8 cellular contexts compared by ENCODE assay signal in genomic region chr2:176454893-176455810, GRCh38.
DNase-seq lines count a peak whose midpoint lies in the region; ATAC-seq, FAIRE-seq and TF ChIP-seq lines count a peak whose summit lies in the region.

No MANE protein-coding gene starts in this region.

- peak; percentile 80 for TF ChIP-seq RAD21 in Ishikawa (IDR thresholded peaks at IDR 0.05; ENCODE audit: low read depth)

- H3K36me3 Mint-ChIP-seq in neural crest cell (ENCODE audit: low read depth): no peaks in the 10 kb centered on the region

- peak; percentile 75 for DNase-seq in A172 (ENCODE audit: low spot score)
- DNase-seq in GM18507 (ENCODE audit: extremely low spot score, insufficient read length, low read depth): peak; percentile 12
- DNase-seq in OCI-M1 (lab: John Stamatoyannopoulos, UW): peak; percentile 91
- peak; percentile 70 for DNase-seq in activated T-cell treated with anti-CD3 and anti-CD28 coated beads for 48 hours (ENCODE audit: low read depth)
- DNase-seq in fibroblast of mammary gland (ENCODE audit: low read depth): peak; percentile 79
- DNase-seq in neural crest cell (ENCODE audit: low read depth, low spot score): peak; percentile 96
- peak; percentile 75 to 77 for DNase-seq in stimulated activated naive CD8-positive, alpha-beta T cell treated with anti-CD3 and anti-CD28 coated beads, Interleukin-15, amount 100 ng/mL, for 72 hours

- peak; percentile 72 for ATAC-seq in stimulated activated naive CD8-positive, alpha-beta T cell treated with anti-CD3 and anti-CD28 coated beads, Interleukin-15, amount 100 ng/mL, for 72 hours

- peak; percentile 80 for FAIRE-seq in GM18507 (lab: Jason Lieb, UNC)

- H3K27ac Mint-ChIP-seq in neural crest cell (ENCODE audit: unreplicated experiment): no peak overlapping the region
- no peak overlapping the region for H3K27ac Mint-ChIP-seq in stimulated activated naive CD8-positive, alpha-beta T cell treated with anti-CD3 and anti-CD28 coated beads, Interleukin-15, amount 100 ng/mL, for 72 hours

- H3K4me3 ChIP-seq in fibroblast of mammary gland (ENCODE audit: control insufficient read depth, low read depth, low read length): no peak overlapping the region

- TF ChIP-seq CTCF in fibroblast of mammary gland (conservative IDR thresholded peaks at IDR 0.05; ENCODE audit: control insufficient read depth, insufficient read depth, low read depth, low read length) (peak; percentile 90), neural crest cell (conservative IDR thresholded peaks at IDR 0.05) (peak; percentile 95)

- H3K27me3 Mint-ChIP-seq in neural crest cell (ENCODE audit: low read depth): peaks cover 66% of the 10 kb centered on the region
- peaks cover 37% of the 10 kb centered on the region for H3K27me3 Mint-ChIP-seq in stimulated activated naive CD8-positive, alpha-beta T cell treated with anti-CD3 and anti-CD28 coated beads, Interleukin-15, amount 100 ng/mL, for 72 hours

- no peaks in the 10 kb centered on the region for H3K9me3 Mint-ChIP-seq in neural crest cell
- no peaks in the 10 kb centered on the region for H3K9me3 Mint-ChIP-seq in stimulated activated naive CD8-positive, alpha-beta T cell treated with anti-CD3 and anti-CD28 coated beads, Interleukin-15, amount 100 ng/mL, for 72 hours

- peaks cover 5% of the 10 kb centered on the region for H3K4me1 Mint-ChIP-seq in neural crest cell
- no peaks in the 10 kb centered on the region for H3K4me1 Mint-ChIP-seq in stimulated activated naive CD8-positive, alpha-beta T cell treated with anti-CD3 and anti-CD28 coated beads, Interleukin-15, amount 100 ng/mL, for 72 hours

- H3K4me3 Mint-ChIP-seq in neural crest cell: no peak overlapping the region
- no peak overlapping the region for H3K4me3 Mint-ChIP-seq in stimulated activated naive CD8-positive, alpha-beta T cell treated with anti-CD3 and anti-CD28 coated beads, Interleukin-15, amount 100 ng/mL, for 72 hours

- no peak for TF ChIP-seq EP300 in Ishikawa (IDR thresholded peaks at IDR 0.05; ENCODE audit: borderline replicate concordance)

TF ChIP-seq in Ishikawa, 13 proteins besides CTCF, POLR2A, EP300 and RAD21:
- TF ChIP-seq TEAD4 (IDR thresholded peaks at IDR 0.05): no peak
- TF ChIP-seq FOXM1 (IDR thresholded peaks at IDR 0.05; ENCODE audit: borderline replicate concordance, low read depth): no peak
- no peak for TF ChIP-seq CREB1 (IDR thresholded peaks at IDR 0.05; ENCODE audit: low read depth)
- no peak for TF ChIP-seq TAF1 (IDR thresholded peaks at IDR 0.05; ENCODE audit: low read depth)
- TF ChIP-seq, protein P1, sequence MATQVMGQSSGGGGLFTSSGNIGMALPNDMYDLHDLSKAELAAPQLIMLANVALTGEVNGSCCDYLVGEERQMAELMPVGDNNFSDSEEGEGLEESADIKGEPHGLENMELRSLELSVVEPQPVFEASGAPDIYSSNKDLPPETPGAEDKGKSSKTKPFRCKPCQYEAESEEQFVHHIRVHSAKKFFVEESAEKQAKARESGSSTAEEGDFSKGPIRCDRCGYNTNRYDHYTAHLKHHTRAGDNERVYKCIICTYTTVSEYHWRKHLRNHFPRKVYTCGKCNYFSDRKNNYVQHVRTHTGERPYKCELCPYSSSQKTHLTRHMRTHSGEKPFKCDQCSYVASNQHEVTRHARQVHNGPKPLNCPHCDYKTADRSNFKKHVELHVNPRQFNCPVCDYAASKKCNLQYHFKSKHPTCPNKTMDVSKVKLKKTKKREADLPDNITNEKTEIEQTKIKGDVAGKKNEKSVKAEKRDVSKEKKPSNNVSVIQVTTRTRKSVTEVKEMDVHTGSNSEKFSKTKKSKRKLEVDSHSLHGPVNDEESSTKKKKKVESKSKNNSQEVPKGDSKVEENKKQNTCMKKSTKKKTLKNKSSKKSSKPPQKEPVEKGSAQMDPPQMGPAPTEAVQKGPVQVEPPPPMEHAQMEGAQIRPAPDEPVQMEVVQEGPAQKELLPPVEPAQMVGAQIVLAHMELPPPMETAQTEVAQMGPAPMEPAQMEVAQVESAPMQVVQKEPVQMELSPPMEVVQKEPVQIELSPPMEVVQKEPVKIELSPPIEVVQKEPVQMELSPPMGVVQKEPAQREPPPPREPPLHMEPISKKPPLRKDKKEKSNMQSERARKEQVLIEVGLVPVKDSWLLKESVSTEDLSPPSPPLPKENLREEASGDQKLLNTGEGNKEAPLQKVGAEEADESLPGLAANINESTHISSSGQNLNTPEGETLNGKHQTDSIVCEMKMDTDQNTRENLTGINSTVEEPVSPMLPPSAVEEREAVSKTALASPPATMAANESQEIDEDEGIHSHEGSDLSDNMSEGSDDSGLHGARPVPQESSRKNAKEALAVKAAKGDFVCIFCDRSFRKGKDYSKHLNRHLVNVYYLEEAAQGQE (IDR thresholded peaks at IDR 0.05; ENCODE audit: low read depth): no peak
- no peak for TF ChIP-seq ZBTB7A (IDR thresholded peaks at IDR 0.05; ENCODE audit: low read depth)
- no peak for TF ChIP-seq EGR1 (IDR thresholded peaks at IDR 0.05)
- TF ChIP-seq NFIC (IDR thresholded peaks at IDR 0.05): no peak

Comparison
In these comparisons a context has a peak if more than half of its experiments do, and no peak if none do; other contexts are left out.
1. DNase-seq: peak in every context shown above with its lines; median percentile 96 in neural crest cell; 91 in OCI-M1; 79 in fibroblast of mammary gland; 76 in stimulated activated naive CD8-positive, alpha-beta T cell treated with anti-CD3 and anti-CD28 coated beads, Interleukin-15, amount 100 ng/mL, for 72 hours; 75 in A172; 70 in activated T-cell treated with anti-CD3 and anti-CD28 coated beads for 48 hours; 12 in GM18507.